ENCODE assay signal across 9 cellular contexts in genomic region chr1:94061513-94062443, GRCh38. TPM values are rescaled to one million over a fixed set of nuclear protein-coding genes. Genes with fewer than 3 reads are reported as not detected.
DNase-seq lines count a peak whose midpoint lies in the region; ATAC-seq and TF ChIP-seq lines count a peak whose summit lies in the region.
"Had no signal": no experiment of that assay in that cellular context is flagged by ENCODE, and none has a peak within 500 bp of the region (broad histone marks: within the 10 kb centered on the region; RNA-seq: fewer than 3 reads in every experiment).

No MANE protein-coding gene starts in this region.

- no peaks in the 10 kb centered on the region for H3K36me3 ChIP-seq in kidney epithelial cell (ENCODE audit: control insufficient read depth, insufficient read depth, low read length)

- peak; percentile 76 for ATAC-seq in GM21576 (IDR thresholded peaks at IDR 0.05; ENCODE audit: unreplicated experiment)

- CTCF ChIA-PET in RWPE1 (lab: Yijun Ruan, JAX), result interaction anchor here (0.6 to 8.2 kb wide), 14 partner anchors 10 to 746 kb away, joined by 3 to 111 read pairs (median 4); no protein-coding TSS in a partner anchor

- POLR2A ChIA-PET in RWPE1 (lab: Yijun Ruan, JAX; ENCODE audit: low non-redundant PET), result no interaction called here

- in situ Hi-C loops in T47D (cut with HindIII; ENCODE audit: low pct_unique_long_range_greater_than_20kb, low sequenced_read_pairs), result no loop called here

- no peaks in the 10 kb centered on the region for H3K27me3 ChIP-seq in kidney epithelial cell (ENCODE audit: control insufficient read depth, insufficient read depth, low read length)

- peak; percentile 49 to 52 for DNase-seq in NCI-H2081 (lab: John Stamatoyannopoulos, UW)
- no peak for DNase-seq in NCI-H2081 treated with DMSO at 0.1 percent for 48 hours (lab: John Stamatoyannopoulos, UW)
- DNase-seq in HuH-7 (ENCODE audit: low spot score), result peak; percentile 77
- DNase-seq in RWPE1 (ENCODE audit: low spot score), result peak; percentile 88
- DNase-seq in T47D (ENCODE audit: low read depth in 1 of 2, low spot score in 1 of 2), result peak; percentile 39 to 78
- DNase-seq in kidney epithelial cell (ENCODE audit: low read depth), result no peak
- peak; percentile 10 for DNase-seq in stimulated activated CD4-positive, alpha-beta T cell treated with anti-CD3 and anti-CD28 coated beads, Interleukin-4, amount 100 ng/mL, for 1 hour

- H3K4me3 ChIP-seq in kidney epithelial cell (ENCODE audit: low read depth, low read length), result no peak overlapping the region

- TF ChIP-seq CTCF in RWPE1 (conservative IDR thresholded peaks at IDR 0.05; ENCODE audit: low read depth) (peak; percentile 77), kidney epithelial cell (IDR thresholded peaks at IDR 0.05; ENCODE audit: insufficient read depth, low read length, poor library complexity, severe bottlenecking) (peak; percentile 96)

- no peak overlapping the region for H3K27ac ChIP-seq in RWPE1

RNA-seq across cellular contexts. Expression of gene ABCA4, which starts 59.2 kb away (rescaled TPM):
- total RNA-seq in kidney epithelial cell, result not detected in 2 replicates
- total RNA-seq: CD8-positive, alpha-beta memory T cell had no signal

Comparison
In these comparisons a context has a peak if more than half of its experiments do, and no peak if none do; other contexts are left out.
1. DNase-seq: peak in NCI-H2081 (2 of 2), HuH-7 (single experiment), RWPE1 (single experiment), T47D (2 of 2) and stimulated activated CD4-positive, alpha-beta T cell treated with anti-CD3 and anti-CD28 coated beads, Interleukin-4, amount 100 ng/mL, for 1 hour (single experiment); none in NCI-H2081 treated with DMSO at 0.1 percent for 48 hours (single experiment) and kidney epithelial cell (single experiment).